1 cellular context compared by ENCODE assay signal in genomic region chr18:52869942-52870907, GRCh38.
TF ChIP-seq lines count a peak whose summit lies in the region.

No MANE protein-coding gene starts in this region.

TF ChIP-seq in GM23338, 12 proteins besides CTCF, POLR2A, EP300 and RAD21 (continued from another document):
- TF ChIP-seq, protein P1, sequence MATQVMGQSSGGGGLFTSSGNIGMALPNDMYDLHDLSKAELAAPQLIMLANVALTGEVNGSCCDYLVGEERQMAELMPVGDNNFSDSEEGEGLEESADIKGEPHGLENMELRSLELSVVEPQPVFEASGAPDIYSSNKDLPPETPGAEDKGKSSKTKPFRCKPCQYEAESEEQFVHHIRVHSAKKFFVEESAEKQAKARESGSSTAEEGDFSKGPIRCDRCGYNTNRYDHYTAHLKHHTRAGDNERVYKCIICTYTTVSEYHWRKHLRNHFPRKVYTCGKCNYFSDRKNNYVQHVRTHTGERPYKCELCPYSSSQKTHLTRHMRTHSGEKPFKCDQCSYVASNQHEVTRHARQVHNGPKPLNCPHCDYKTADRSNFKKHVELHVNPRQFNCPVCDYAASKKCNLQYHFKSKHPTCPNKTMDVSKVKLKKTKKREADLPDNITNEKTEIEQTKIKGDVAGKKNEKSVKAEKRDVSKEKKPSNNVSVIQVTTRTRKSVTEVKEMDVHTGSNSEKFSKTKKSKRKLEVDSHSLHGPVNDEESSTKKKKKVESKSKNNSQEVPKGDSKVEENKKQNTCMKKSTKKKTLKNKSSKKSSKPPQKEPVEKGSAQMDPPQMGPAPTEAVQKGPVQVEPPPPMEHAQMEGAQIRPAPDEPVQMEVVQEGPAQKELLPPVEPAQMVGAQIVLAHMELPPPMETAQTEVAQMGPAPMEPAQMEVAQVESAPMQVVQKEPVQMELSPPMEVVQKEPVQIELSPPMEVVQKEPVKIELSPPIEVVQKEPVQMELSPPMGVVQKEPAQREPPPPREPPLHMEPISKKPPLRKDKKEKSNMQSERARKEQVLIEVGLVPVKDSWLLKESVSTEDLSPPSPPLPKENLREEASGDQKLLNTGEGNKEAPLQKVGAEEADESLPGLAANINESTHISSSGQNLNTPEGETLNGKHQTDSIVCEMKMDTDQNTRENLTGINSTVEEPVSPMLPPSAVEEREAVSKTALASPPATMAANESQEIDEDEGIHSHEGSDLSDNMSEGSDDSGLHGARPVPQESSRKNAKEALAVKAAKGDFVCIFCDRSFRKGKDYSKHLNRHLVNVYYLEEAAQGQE (IDR thresholded peaks at IDR 0.05; ENCODE audit: unreplicated experiment): no peak
- no peak for TF ChIP-seq EZH2phosphoT487 (IDR thresholded peaks at IDR 0.05; ENCODE audit: unreplicated experiment)
- TF ChIP-seq JUNB (IDR thresholded peaks at IDR 0.05; ENCODE audit: unreplicated experiment): no peak
- TF ChIP-seq, protein P2, sequence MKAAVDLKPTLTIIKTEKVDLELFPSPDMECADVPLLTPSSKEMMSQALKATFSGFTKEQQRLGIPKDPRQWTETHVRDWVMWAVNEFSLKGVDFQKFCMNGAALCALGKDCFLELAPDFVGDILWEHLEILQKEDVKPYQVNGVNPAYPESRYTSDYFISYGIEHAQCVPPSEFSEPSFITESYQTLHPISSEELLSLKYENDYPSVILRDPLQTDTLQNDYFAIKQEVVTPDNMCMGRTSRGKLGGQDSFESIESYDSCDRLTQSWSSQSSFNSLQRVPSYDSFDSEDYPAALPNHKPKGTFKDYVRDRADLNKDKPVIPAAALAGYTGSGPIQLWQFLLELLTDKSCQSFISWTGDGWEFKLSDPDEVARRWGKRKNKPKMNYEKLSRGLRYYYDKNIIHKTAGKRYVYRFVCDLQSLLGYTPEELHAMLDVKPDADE (IDR thresholded peaks at IDR 0.05): no peak
- TF ChIP-seq, protein P3, sequence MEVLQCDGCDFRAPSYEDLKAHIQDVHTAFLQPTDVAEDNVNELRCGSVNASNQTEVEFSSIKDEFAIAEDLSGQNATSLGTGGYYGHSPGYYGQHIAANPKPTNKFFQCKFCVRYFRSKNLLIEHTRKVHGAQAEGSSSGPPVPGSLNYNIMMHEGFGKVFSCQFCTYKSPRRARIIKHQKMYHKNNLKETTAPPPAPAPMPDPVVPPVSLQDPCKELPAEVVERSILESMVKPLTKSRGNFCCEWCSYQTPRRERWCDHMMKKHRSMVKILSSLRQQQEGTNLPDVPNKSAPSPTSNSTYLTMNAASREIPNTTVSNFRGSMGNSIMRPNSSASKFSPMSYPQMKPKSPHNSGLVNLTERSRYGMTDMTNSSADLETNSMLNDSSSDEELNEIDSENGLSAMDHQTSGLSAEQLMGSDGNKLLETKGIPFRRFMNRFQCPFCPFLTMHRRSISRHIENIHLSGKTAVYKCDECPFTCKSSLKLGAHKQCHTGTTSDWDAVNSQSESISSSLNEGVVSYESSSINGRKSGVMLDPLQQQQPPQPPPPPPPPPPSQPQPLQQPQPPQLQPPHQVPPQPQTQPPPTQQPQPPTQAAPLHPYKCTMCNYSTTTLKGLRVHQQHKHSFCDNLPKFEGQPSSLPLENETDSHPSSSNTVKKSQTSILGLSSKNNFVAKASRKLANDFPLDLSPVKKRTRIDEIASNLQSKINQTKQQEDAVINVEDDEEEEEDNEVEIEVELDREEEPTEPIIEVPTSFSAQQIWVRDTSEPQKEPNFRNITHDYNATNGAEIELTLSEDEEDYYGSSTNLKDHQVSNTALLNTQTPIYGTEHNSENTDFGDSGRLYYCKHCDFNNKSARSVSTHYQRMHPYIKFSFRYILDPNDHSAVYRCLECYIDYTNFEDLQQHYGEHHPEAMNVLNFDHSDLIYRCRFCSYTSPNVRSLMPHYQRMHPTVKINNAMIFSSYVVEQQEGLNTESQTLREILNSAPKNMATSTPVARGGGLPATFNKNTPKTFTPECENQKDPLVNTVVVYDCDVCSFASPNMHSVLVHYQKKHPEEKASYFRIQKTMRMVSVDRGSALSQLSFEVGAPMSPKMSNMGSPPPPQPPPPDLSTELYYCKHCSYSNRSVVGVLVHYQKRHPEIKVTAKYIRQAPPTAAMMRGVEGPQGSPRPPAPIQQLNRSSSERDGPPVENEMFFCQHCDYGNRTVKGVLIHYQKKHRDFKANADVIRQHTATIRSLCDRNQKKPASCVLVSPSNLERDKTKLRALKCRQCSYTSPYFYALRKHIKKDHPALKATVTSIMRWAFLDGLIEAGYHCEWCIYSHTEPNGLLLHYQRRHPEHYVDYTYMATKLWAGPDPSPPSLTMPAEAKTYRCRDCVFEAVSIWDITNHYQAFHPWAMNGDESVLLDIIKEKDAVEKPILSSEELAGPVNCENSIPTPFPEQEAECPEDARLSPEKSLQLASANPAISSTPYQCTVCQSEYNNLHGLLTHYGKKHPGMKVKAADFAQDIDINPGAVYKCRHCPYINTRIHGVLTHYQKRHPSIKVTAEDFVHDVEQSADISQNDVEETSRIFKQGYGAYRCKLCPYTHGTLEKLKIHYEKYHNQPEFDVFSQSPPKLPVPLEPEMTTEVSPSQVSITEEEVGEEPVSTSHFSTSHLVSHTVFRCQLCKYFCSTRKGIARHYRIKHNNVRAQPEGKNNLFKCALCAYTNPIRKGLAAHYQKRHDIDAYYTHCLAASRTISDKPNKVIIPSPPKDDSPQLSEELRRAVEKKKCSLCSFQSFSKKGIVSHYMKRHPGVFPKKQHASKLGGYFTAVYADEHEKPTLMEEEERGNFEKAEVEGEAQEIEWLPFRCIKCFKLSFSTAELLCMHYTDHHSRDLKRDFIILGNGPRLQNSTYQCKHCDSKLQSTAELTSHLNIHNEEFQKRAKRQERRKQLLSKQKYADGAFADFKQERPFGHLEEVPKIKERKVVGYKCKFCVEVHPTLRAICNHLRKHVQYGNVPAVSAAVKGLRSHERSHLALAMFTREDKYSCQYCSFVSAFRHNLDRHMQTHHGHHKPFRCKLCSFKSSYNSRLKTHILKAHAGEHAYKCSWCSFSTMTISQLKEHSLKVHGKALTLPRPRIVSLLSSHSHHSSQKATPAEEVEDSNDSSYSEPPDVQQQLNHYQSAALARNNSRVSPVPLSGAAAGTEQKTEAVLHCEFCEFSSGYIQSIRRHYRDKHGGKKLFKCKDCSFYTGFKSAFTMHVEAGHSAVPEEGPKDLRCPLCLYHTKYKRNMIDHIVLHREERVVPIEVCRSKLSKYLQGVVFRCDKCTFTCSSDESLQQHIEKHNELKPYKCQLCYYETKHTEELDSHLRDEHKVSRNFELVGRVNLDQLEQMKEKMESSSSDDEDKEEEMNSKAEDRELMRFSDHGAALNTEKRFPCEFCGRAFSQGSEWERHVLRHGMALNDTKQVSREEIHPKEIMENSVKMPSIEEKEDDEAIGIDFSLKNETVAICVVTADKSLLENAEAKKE (CRISPR knock-in tag; IDR thresholded peaks at IDR 0.05): no peak
- no peak for TF ChIP-seq EZH2 (IDR thresholded peaks at IDR 0.05; ENCODE audit: low read depth, unreplicated experiment)
- TF ChIP-seq STAT1 (IDR thresholded peaks at IDR 0.05; ENCODE audit: unreplicated experiment): no peak
- no peak for TF ChIP-seq POLR2AphosphoS5 (IDR thresholded peaks at IDR 0.05; ENCODE audit: low read depth)
